Comparison of ENCODE assay signal across 33 cellular contexts in the genomic region with DNA sequence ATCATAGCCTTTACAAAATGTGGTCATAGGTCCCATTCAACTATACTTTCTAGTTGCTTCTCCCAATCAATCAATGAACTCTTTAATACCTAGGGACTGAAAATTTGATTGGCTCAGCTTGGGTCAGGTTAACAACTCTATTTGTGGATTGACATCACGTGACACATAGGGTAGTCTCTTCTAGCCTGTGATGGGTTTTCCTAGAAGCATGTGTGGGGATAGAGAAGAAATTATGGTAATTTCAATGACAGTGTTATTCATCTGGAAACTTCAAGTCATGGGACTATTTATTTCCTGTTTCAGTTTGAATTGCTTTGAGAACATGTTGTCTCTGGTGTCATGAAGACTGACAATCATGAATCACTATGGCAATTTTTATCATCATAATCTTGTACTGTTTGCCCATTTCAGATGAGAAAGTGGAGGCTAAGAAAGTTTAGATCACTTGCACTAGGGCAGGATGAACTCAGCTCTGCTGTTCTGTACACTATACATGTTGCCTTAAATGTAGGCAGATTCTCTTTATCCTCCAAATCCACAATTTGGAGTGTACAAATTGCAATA.
"Had no signal": no experiment of that assay in that cellular context is flagged by ENCODE, and none has a peak within 500 bp of the region (broad histone marks: within the 10 kb centered on the region; RNA-seq: fewer than 3 reads in every experiment).

No MANE protein-coding gene starts in this region.

- H3K27me3 ChIP-seq: adrenal gland, body of pancreas, breast epithelium, MG63 had no signal

- H3K27me3 Mint-ChIP-seq: activated B cell treated with CpG ODN at 0.5 μM for 24 hours; activated naive CD8-positive, alpha-beta T cell treated with anti-CD3 and anti-CD28 coated beads, Interleukin-2, amount 10 ng/mL, durations not matched to agents 7 days and 5 days; IgD-negative memory B cell had no signal

- H3K4me3 Mint-ChIP-seq: activated B cell treated with CpG ODN at 0.5 μM for 24 hours; activated naive CD8-positive, alpha-beta T cell treated with anti-CD3 and anti-CD28 coated beads, Interleukin-2, amount 10 ng/mL, durations not matched to agents 7 days and 5 days; IgD-negative memory B cell had no signal

- H2AFZ ChIP-seq: PC-9 had no signal

- H3K4me2 ChIP-seq: PC-9 had no signal

- H3K36me3 ChIP-seq: adrenal gland, breast epithelium, MG63 had no signal

- H3K4me3 ChIP-seq: adrenal gland, body of pancreas, breast epithelium, MG63, PC-9 had no signal

- H3K4me1 ChIP-seq: adrenal gland, body of pancreas, breast epithelium had no signal

- H3K9me3 ChIP-seq: adrenal gland, body of pancreas, breast epithelium, MG63 had no signal

- DNase-seq: activated B cell treated with CpG ODN at 0.5 μM for 24 hours; activated CD4-positive, alpha-beta T cell treated with anti-CD3 and anti-CD28 coated beads for 48 hours; activated CD4-positive, CD25-positive, alpha-beta regulatory T cell treated with anti-CD3 and anti-CD28 coated beads, Interleukin-2, amount 50 U/mL, for 72 hours; activated CD8-positive, alpha-beta memory T cell treated with anti-CD3 and anti-CD28 coated beads, Interleukin-2, amount 50 U/mL, for 48 hours; activated effector memory CD4-positive, alpha-beta T cell treated with anti-CD3 and anti-CD28 coated beads, Interleukin-2, amount 50 U/mL, for 16 hours; activated naive CD4-positive, alpha-beta T cell; activated naive CD4-positive, alpha-beta T cell treated with anti-CD3 and anti-CD28 coated beads, Interleukin-2, amount 50 U/mL, for 16 hours; activated naive CD8-positive, alpha-beta T cell treated with anti-CD3 and anti-CD28 coated beads, Interleukin-2, amount 10 ng/mL, durations not matched to agents 7 days and 5 days; adrenal gland; body of pancreas; Kasumi-1; KG1; MG63; NCI-H1048; NCI-H1105 treated with DMSO at 0.1 percent for 48 hours; NCI-H1436; NCI-H1694; NCI-H1930; NCI-H2081 treated with DMSO at 0.1 percent for 48 hours; NCI-H510A; NCI-H526; NCI-H748 treated with DMSO at 0.1 percent for 48 hours; NK-92 treated with Interleukin-12 subunit alpha and Interleukin-12 subunit beta, amount 100 ng/mL, for 24 hours; PC-9; SIG-M5; SW 1271; T-helper 1 cell; T-helper 9 cell had no signal

- H3K4me1 Mint-ChIP-seq: activated B cell treated with CpG ODN at 0.5 μM for 24 hours; activated naive CD8-positive, alpha-beta T cell treated with anti-CD3 and anti-CD28 coated beads, Interleukin-2, amount 10 ng/mL, durations not matched to agents 7 days and 5 days had no signal

- H3K27ac Mint-ChIP-seq: activated B cell treated with CpG ODN at 0.5 μM for 24 hours; activated naive CD8-positive, alpha-beta T cell treated with anti-CD3 and anti-CD28 coated beads, Interleukin-2, amount 10 ng/mL, durations not matched to agents 7 days and 5 days; IgD-negative memory B cell had no signal

- H3K36me3 Mint-ChIP-seq: activated naive CD8-positive, alpha-beta T cell treated with anti-CD3 and anti-CD28 coated beads, Interleukin-2, amount 10 ng/mL, durations not matched to agents 7 days and 5 days; IgD-negative memory B cell had no signal

- H3K27ac ChIP-seq: adrenal gland, body of pancreas, breast epithelium, PC-9, RWPE1, VCaP had no signal

- ATAC-seq: body of pancreas, Right ventricle myocardium inferior had no signal
